1 cellular context compared by ENCODE assay signal in genomic region chr6:34745277-34746103, GRCh38.
TF ChIP-seq lines count a peak whose summit lies in the region.

No MANE protein-coding gene starts in this region.

TF ChIP-seq in K562, 482 proteins besides CTCF, POLR2A, EP300 and RAD21 (continued from another document and continues in another):
- TF ChIP-seq, protein P1, sequence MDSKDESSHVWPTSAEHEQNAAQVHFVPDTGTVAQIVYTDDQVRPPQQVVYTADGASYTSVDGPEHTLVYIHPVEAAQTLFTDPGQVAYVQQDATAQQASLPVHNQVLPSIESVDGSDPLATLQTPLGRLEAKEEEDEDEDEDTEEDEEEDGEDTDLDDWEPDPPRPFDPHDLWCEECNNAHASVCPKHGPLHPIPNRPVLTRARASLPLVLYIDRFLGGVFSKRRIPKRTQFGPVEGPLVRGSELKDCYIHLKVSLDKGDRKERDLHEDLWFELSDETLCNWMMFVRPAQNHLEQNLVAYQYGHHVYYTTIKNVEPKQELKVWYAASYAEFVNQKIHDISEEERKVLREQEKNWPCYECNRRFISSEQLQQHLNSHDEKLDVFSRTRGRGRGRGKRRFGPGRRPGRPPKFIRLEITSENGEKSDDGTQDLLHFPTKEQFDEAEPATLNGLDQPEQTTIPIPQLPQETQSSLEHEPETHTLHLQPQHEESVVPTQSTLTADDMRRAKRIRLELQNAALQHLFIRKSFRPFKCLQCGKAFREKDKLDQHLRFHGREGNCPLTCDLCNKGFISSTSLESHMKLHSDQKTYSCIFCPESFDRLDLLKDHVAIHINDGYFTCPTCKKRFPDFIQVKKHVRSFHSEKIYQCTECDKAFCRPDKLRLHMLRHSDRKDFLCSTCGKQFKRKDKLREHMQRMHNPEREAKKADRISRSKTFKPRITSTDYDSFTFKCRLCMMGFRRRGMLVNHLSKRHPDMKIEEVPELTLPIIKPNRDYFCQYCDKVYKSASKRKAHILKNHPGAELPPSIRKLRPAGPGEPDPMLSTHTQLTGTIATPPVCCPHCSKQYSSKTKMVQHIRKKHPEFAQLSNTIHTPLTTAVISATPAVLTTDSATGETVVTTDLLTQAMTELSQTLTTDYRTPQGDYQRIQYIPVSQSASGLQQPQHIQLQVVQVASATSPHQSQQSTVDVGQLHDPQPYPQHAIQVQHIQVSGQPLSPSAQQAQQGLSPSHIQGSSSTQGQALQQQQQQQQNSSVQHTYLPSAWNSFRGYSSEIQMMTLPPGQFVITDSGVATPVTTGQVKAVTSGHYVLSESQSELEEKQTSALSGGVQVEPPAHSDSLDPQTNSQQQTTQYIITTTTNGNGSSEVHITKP (IDR thresholded peaks at IDR 0.05; ENCODE audit: partially characterized antibody), result peak; percentile 86
- TF ChIP-seq HDAC3 (IDR thresholded peaks at IDR 0.05; ENCODE audit: borderline replicate concordance, partially characterized antibody) (no peak), PHF20 (IDR thresholded peaks at IDR 0.05; ENCODE audit: partially characterized antibody) (no peak), FOXA3 (CRISPR knock-in tag; conservative IDR thresholded peaks at IDR 0.05 in 1 of 2, IDR thresholded peaks at IDR 0.05 in 1 of 2) (no peak), MAFF (IDR thresholded peaks at IDR 0.05; ENCODE audit: low read length) (no peak), PURB (CRISPR knock-in tag; IDR thresholded peaks at IDR 0.05; ENCODE audit: low read depth) (no peak), ZSCAN29 (IDR thresholded peaks at IDR 0.05) (no peak), ZNF766 (CRISPR knock-in tag; conservative IDR thresholded peaks at IDR 0.05) (no peak), TOE1 (IDR thresholded peaks at IDR 0.05; ENCODE audit: borderline replicate concordance) (no peak), TOE1 (CRISPR knock-in tag; IDR thresholded peaks at IDR 0.05; ENCODE audit: borderline replicate concordance, low read depth) (no peak), NKRF (IDR thresholded peaks at IDR 0.05; ENCODE audit: borderline replicate concordance) (no peak), MYC (IDR thresholded peaks at IDR 0.05; ENCODE audit: low read depth, low read length) (peak; percentile 32; the same call in 1 of the 2 replicates), MYC (CRISPR knock-in tag; IDR thresholded peaks at IDR 0.05; ENCODE audit: borderline replicate concordance, low read depth) (no peak), HOXB6 (CRISPR knock-in tag; IDR thresholded peaks at IDR 0.05; ENCODE audit: borderline replicate concordance) (no peak), PTTG1 (tag; IDR thresholded peaks at IDR 0.05; ENCODE audit: low read depth) (no peak), LEF1 (IDR thresholded peaks at IDR 0.05) (peak; percentile 73), ESRRA (IDR thresholded peaks at IDR 0.05; ENCODE audit: borderline replicate concordance, low read depth) (no peak; the same call in 1 of the 2 replicates), GABPB1 (CRISPR knock-in tag; IDR thresholded peaks at IDR 0.05) (no peak; the same call in 1 of the 2 replicates), ZNF695 (CRISPR knock-in tag; IDR thresholded peaks at IDR 0.05) (no peak), THAP12 (CRISPR knock-in tag; IDR thresholded peaks at IDR 0.05) (no peak), TAF9B (IDR thresholded peaks at IDR 0.05; ENCODE audit: partially characterized antibody) (no peak), KAT2B (IDR thresholded peaks at IDR 0.05; ENCODE audit: low read depth, low read length) (no peak), ARID1B (IDR thresholded peaks at IDR 0.05) (peak; percentile 91), SRF (CRISPR knock-in tag; IDR thresholded peaks at IDR 0.05) (peak in 1 of 2 experiments; percentile 58; a peak in 1 of 4 replicates), RNF2 (IDR thresholded peaks at IDR 0.05) (0 out of 2 replicates have a peak, but pooled peaks have one; percentile 43), PML (IDR thresholded peaks at IDR 0.05; ENCODE audit: low read length) (0 out of 2 replicates have a peak, but pooled peaks have one; percentile 20), THRAP3 (IDR thresholded peaks at IDR 0.05; ENCODE audit: borderline replicate concordance) (no peak), DPF2 (IDR thresholded peaks at IDR 0.05) (peak; percentile 97), BRCA1 (IDR thresholded peaks at IDR 0.05) (no peak), BRCA1 (CRISPR knock-in tag; IDR thresholded peaks at IDR 0.05) (no peak), FOXM1 (IDR thresholded peaks at IDR 0.05; ENCODE audit: low read depth) (0 out of 2 replicates have a peak, but pooled peaks have one; percentile 13), FOXM1 (CRISPR knock-in tag; IDR thresholded peaks at IDR 0.05; ENCODE audit: low read depth) (0 out of 2 replicates have a peak, but pooled peaks have one; percentile 52), GATAD2B (IDR thresholded peaks at IDR 0.05; ENCODE audit: borderline replicate concordance) (no peak), ZNF41 (CRISPR knock-in tag; conservative IDR thresholded peaks at IDR 0.05) (no peak), ZNF324 (CRISPR knock-in tag; IDR thresholded peaks at IDR 0.05) (no peak), PBX2 (CRISPR knock-in tag; IDR thresholded peaks at IDR 0.05; ENCODE audit: low read depth) (no peak), PBX2 (tag; conservative IDR thresholded peaks at IDR 0.05; ENCODE audit: low read depth) (peak; percentile 8; the same call in 1 of the 2 replicates), CREB1 (IDR thresholded peaks at IDR 0.05) (peak; percentile 12; the same call in 1 of the 2 replicates), CREB1 (CRISPR knock-in tag; IDR thresholded peaks at IDR 0.05) (no peak), SREBF2 (CRISPR knock-in tag; IDR thresholded peaks at IDR 0.05) (no peak)
- TF ChIP-seq, protein P2, sequence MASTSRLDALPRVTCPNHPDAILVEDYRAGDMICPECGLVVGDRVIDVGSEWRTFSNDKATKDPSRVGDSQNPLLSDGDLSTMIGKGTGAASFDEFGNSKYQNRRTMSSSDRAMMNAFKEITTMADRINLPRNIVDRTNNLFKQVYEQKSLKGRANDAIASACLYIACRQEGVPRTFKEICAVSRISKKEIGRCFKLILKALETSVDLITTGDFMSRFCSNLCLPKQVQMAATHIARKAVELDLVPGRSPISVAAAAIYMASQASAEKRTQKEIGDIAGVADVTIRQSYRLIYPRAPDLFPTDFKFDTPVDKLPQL (IDR thresholded peaks at IDR 0.05; ENCODE audit: extremely low read depth, insufficient read length), result no peak
- TF ChIP-seq, protein P3, sequence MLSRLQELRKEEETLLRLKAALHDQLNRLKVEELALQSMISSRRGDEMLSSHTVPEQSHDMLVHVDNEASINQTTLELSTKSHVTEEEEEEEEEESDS (CRISPR knock-in tag; IDR thresholded peaks at IDR 0.05), result no peak
- TF ChIP-seq, protein P4, sequence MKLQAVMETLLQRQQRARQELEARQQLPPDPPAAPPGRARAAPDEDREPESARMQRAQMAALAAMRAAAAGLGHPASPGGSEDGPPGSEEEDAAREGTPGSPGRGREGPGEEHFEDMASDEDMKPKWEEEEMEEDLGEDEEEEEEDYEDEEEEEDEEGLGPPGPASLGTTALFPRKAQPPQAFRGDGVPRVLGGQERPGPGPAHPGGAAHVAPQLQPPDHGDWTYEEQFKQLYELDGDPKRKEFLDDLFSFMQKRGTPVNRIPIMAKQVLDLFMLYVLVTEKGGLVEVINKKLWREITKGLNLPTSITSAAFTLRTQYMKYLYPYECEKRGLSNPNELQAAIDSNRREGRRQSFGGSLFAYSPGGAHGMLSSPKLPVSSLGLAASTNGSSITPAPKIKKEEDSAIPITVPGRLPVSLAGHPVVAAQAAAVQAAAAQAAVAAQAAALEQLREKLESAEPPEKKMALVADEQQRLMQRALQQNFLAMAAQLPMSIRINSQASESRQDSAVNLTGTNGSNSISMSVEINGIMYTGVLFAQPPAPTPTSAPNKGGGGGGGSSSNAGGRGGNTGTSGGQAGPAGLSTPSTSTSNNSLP (IDR thresholded peaks at IDR 0.05; ENCODE audit: borderline replicate concordance, low read depth, low read length), result no peak
- TF ChIP-seq, protein P5, sequence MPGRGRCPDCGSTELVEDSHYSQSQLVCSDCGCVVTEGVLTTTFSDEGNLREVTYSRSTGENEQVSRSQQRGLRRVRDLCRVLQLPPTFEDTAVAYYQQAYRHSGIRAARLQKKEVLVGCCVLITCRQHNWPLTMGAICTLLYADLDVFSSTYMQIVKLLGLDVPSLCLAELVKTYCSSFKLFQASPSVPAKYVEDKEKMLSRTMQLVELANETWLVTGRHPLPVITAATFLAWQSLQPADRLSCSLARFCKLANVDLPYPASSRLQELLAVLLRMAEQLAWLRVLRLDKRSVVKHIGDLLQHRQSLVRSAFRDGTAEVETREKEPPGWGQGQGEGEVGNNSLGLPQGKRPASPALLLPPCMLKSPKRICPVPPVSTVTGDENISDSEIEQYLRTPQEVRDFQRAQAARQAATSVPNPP (IDR thresholded peaks at IDR 0.05; ENCODE audit: borderline replicate concordance, insufficient read depth, insufficient read length), result no peak
- TF ChIP-seq, protein P6, sequence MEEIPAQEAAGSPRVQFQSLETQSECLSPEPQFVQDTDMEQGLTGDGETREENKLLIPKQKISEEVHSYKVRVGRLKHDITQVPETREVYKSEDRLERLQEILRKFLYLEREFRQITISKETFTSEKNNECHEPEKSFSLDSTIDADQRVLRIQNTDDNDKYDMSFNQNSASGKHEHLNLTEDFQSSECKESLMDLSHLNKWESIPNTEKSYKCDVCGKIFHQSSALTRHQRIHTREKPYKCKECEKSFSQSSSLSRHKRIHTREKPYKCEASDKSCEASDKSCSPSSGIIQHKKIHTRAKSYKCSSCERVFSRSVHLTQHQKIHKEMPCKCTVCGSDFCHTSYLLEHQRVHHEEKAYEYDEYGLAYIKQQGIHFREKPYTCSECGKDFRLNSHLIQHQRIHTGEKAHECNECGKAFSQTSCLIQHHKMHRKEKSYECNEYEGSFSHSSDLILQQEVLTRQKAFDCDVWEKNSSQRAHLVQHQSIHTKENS (CRISPR knock-in tag; IDR thresholded peaks at IDR 0.05), result no peak
- TF ChIP-seq, protein P7, sequence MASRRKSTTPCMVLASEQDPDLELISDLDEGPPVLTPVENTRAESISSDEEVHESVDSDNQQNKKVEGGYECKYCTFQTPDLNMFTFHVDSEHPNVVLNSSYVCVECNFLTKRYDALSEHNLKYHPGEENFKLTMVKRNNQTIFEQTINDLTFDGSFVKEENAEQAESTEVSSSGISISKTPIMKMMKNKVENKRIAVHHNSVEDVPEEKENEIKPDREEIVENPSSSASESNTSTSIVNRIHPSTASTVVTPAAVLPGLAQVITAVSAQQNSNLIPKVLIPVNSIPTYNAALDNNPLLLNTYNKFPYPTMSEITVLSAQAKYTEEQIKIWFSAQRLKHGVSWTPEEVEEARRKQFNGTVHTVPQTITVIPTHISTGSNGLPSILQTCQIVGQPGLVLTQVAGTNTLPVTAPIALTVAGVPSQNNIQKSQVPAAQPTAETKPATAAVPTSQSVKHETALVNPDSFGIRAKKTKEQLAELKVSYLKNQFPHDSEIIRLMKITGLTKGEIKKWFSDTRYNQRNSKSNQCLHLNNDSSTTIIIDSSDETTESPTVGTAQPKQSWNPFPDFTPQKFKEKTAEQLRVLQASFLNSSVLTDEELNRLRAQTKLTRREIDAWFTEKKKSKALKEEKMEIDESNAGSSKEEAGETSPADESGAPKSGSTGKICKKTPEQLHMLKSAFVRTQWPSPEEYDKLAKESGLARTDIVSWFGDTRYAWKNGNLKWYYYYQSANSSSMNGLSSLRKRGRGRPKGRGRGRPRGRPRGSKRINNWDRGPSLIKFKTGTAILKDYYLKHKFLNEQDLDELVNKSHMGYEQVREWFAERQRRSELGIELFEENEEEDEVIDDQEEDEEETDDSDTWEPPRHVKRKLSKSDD (conservative IDR thresholded peaks at IDR 0.05; ENCODE audit: low read length), result no peak
